In the genomic region with DNA sequence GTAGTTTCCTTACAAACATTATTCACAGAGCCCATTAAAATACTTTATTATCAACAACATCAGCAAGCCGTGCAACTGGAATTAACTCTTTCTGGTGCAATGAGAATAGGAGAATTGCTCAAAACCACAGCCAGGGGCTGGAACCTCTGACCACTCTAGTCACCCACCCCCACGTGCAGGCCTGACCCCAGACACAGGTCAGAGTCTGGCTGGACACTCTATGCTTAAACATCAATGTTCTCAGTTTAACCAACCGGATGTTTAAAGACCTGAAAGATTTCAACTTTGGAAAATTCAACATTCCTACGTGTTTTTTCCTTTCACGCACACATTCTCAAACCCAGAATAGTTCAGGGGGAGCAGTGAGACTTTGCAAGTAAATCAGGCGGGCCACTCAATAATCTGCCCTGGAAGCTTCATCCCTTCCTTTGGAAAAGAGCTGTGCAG, we compare ENCODE assay signal across 1 cellular context.
TF ChIP-seq lines count a peak whose summit lies in the region.

No MANE protein-coding gene starts in this region.

TF ChIP-seq in H1, 55 proteins besides CTCF, POLR2A, EP300 and RAD21 (continued from another document):
- TF ChIP-seq, protein P1, sequence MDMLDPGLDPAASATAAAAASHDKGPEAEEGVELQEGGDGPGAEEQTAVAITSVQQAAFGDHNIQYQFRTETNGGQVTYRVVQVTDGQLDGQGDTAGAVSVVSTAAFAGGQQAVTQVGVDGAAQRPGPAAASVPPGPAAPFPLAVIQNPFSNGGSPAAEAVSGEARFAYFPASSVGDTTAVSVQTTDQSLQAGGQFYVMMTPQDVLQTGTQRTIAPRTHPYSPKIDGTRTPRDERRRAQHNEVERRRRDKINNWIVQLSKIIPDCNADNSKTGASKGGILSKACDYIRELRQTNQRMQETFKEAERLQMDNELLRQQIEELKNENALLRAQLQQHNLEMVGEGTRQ (IDR thresholded peaks at IDR 0.05; ENCODE audit: low read length): no peak
- TF ChIP-seq MAFK (IDR thresholded peaks at IDR 0.05; ENCODE audit: low read depth, low read length) (no peak), TBP (IDR thresholded peaks at IDR 0.05; ENCODE audit: low read depth, low read length) (no peak), TAF7 (optimal IDR thresholded peaks at IDR 0.05; ENCODE audit: borderline replicate concordance, low read depth, low read length) (no peak), YY1 (IDR thresholded peaks at IDR 0.05; ENCODE audit: low read depth, low read length) (no peak), JUND (IDR thresholded peaks at IDR 0.05; ENCODE audit: low read length) (no peak), ASH2L (IDR thresholded peaks at IDR 0.05; ENCODE audit: low read length) (no peak), TEAD4 (IDR thresholded peaks at IDR 0.05; ENCODE audit: low read depth, low read length) (no peak), CEBPB (IDR thresholded peaks at IDR 0.05; ENCODE audit: low read depth, low read length) (no peak), NANOG (IDR thresholded peaks at IDR 0.05; ENCODE audit: insufficient read depth, low read depth, low read length, poor library complexity, severe bottlenecking) (no peak), EGR1 (IDR thresholded peaks at IDR 0.05; ENCODE audit: borderline replicate concordance, low read depth, low read length) (no peak), GABPA (IDR thresholded peaks at IDR 0.05; ENCODE audit: borderline replicate concordance, insufficient read depth, low read length) (no peak), CREB1 (IDR thresholded peaks at IDR 0.05) (no peak), BCL11A (IDR thresholded peaks at IDR 0.05; ENCODE audit: low read depth in 2 of 2, low read length in 2 of 2) (no peak), KDM4A (IDR thresholded peaks at IDR 0.05; ENCODE audit: low read depth, low read length, severe bottlenecking) (no peak)
- TF ChIP-seq, protein P2, sequence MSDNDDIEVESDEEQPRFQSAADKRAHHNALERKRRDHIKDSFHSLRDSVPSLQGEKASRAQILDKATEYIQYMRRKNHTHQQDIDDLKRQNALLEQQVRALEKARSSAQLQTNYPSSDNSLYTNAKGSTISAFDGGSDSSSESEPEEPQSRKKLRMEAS (IDR thresholded peaks at IDR 0.05): no peak
